ENCODE assay signal across 1 cellular context in the genomic region with DNA sequence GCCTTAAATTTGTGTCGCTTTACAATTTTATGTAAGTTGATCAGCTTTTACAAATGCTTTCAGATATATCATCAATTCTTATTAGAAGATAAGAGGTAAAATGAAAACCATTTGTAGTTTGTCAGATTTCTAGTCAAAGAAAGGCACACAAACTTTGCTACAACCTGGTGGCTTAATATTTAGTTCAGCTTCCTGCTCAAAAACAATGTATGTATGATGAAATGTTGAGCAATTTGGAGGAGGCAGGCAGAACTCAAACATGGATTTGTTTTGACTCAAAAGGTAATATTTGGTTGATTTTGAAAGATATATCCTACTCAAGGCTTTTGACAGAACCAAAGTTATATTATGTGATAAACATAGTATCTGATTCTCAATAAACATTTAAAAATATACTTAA.
TF ChIP-seq lines count a peak whose summit lies in the region.

No MANE protein-coding gene starts in this region.

TF ChIP-seq in HepG2, 621 proteins besides CTCF, POLR2A, EP300 and RAD21 (continued from another document):
- TF ChIP-seq CEBPB (IDR thresholded peaks at IDR 0.05; ENCODE audit: borderline replicate concordance, low read depth, low read length) (peak; percentile 96), ZNF12 (CRISPR knock-in tag; IDR thresholded peaks at IDR 0.05) (peak; percentile 62; the same call in 1 of the 2 replicates), RBM22 (optimal IDR thresholded peaks at IDR 0.05; ENCODE audit: low read length) (no peak), IKZF1 (IDR thresholded peaks at IDR 0.05) (no peak), ZFP90 (CRISPR knock-in tag; IDR thresholded peaks at IDR 0.05; ENCODE audit: borderline replicate concordance) (no peak), SP2 (CRISPR knock-in tag; IDR thresholded peaks at IDR 0.05) (no peak), BCL6 (CRISPR knock-in tag; IDR thresholded peaks at IDR 0.05) (peak; percentile 78), ERF (CRISPR knock-in tag; IDR thresholded peaks at IDR 0.05) (no peak), SAP130 (CRISPR knock-in tag; IDR thresholded peaks at IDR 0.05; ENCODE audit: low read depth) (peak; percentile 42), EED (CRISPR knock-in tag; IDR thresholded peaks at IDR 0.05) (no peak), NFKB2 (CRISPR knock-in tag; IDR thresholded peaks at IDR 0.05; ENCODE audit: borderline replicate concordance) (no peak), FOXA1 (IDR thresholded peaks at IDR 0.05) (no peak), FOXA1 (CRISPR knock-in tag; IDR thresholded peaks at IDR 0.05) (peak; percentile 19; the same call in 1 of the 2 replicates), MEIS2 (CRISPR knock-in tag; IDR thresholded peaks at IDR 0.05) (no peak), HMG20A (CRISPR knock-in tag; IDR thresholded peaks at IDR 0.05; ENCODE audit: borderline replicate concordance) (peak; percentile 71; the same call in 1 of the 2 replicates), KAT8 (CRISPR knock-in tag; IDR thresholded peaks at IDR 0.05) (peak; percentile 53), ARNTL (CRISPR knock-in tag; IDR thresholded peaks at IDR 0.05) (no peak), ZNF331 (CRISPR knock-in tag; IDR thresholded peaks at IDR 0.05) (peak; percentile 48; the same call in 1 of the 2 replicates), ZNF788 (CRISPR knock-in tag; IDR thresholded peaks at IDR 0.05; ENCODE audit: borderline replicate concordance) (no peak), ELF3 (CRISPR knock-in tag; IDR thresholded peaks at IDR 0.05) (peak; percentile 96), ATAD3A (CRISPR knock-in tag; IDR thresholded peaks at IDR 0.05) (no peak), KLF16 (CRISPR knock-in tag; IDR thresholded peaks at IDR 0.05) (0 out of 4 replicates have a peak, but pooled peaks of 1 of the 2 experiments have one; percentile 50), TOE1 (CRISPR knock-in tag; IDR thresholded peaks at IDR 0.05) (no peak), FOXK2 (IDR thresholded peaks at IDR 0.05) (no peak), ATM (IDR thresholded peaks at IDR 0.05; ENCODE audit: borderline replicate concordance) (no peak), LCORL (IDR thresholded peaks at IDR 0.05) (no peak), LCORL (CRISPR knock-in tag; IDR thresholded peaks at IDR 0.05) (peak; percentile 45; the same call in 1 of the 2 replicates), ZKSCAN1 (IDR thresholded peaks at IDR 0.05; ENCODE audit: low read length) (no peak), ZNF367 (CRISPR knock-in tag; IDR thresholded peaks at IDR 0.05; ENCODE audit: borderline replicate concordance) (no peak), MED1 (CRISPR knock-in tag; IDR thresholded peaks at IDR 0.05) (peak; percentile 58), RARA (CRISPR knock-in tag; IDR thresholded peaks at IDR 0.05) (peak; percentile 37; the same call in 1 of the 2 replicates), TMF1 (CRISPR knock-in tag; IDR thresholded peaks at IDR 0.05; ENCODE audit: low read depth) (no peak), NR2C2 (CRISPR knock-in tag; IDR thresholded peaks at IDR 0.05; ENCODE audit: borderline replicate concordance) (peak; percentile 39; the same call in 1 of the 2 replicates), ZNF136 (CRISPR knock-in tag; IDR thresholded peaks at IDR 0.05; ENCODE audit: low read depth) (no peak)
- TF ChIP-seq, protein P1, sequence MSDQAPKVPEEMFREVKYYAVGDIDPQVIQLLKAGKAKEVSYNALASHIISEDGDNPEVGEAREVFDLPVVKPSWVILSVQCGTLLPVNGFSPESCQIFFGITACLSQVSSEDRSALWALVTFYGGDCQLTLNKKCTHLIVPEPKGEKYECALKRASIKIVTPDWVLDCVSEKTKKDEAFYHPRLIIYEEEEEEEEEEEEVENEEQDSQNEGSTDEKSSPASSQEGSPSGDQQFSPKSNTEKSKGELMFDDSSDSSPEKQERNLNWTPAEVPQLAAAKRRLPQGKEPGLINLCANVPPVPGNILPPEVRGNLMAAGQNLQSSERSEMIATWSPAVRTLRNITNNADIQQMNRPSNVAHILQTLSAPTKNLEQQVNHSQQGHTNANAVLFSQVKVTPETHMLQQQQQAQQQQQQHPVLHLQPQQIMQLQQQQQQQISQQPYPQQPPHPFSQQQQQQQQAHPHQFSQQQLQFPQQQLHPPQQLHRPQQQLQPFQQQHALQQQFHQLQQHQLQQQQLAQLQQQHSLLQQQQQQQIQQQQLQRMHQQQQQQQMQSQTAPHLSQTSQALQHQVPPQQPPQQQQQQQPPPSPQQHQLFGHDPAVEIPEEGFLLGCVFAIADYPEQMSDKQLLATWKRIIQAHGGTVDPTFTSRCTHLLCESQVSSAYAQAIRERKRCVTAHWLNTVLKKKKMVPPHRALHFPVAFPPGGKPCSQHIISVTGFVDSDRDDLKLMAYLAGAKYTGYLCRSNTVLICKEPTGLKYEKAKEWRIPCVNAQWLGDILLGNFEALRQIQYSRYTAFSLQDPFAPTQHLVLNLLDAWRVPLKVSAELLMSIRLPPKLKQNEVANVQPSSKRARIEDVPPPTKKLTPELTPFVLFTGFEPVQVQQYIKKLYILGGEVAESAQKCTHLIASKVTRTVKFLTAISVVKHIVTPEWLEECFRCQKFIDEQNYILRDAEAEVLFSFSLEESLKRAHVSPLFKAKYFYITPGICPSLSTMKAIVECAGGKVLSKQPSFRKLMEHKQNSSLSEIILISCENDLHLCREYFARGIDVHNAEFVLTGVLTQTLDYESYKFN (CRISPR knock-in tag; conservative IDR thresholded peaks at IDR 0.05): peak; percentile 57
- TF ChIP-seq, protein P2, sequence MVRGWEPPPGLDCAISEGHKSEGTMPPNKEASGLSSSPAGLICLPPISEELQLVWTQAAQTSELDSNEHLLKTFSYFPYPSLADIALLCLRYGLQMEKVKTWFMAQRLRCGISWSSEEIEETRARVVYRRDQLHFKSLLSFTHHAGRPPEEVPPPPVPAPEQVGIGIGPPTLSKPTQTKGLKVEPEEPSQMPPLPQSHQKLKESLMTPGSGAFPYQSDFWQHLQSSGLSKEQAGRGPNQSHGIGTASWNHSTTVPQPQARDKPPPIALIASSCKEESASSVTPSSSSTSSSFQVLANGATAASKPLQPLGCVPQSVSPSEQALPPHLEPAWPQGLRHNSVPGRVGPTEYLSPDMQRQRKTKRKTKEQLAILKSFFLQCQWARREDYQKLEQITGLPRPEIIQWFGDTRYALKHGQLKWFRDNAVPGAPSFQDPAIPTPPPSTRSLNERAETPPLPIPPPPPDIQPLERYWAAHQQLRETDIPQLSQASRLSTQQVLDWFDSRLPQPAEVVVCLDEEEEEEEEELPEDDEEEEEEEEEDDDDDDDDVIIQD (CRISPR knock-in tag; IDR thresholded peaks at IDR 0.05; ENCODE audit: low read depth): 0 out of 2 replicates have a peak, but pooled peaks have one; percentile 22
- TF ChIP-seq, protein P3, sequence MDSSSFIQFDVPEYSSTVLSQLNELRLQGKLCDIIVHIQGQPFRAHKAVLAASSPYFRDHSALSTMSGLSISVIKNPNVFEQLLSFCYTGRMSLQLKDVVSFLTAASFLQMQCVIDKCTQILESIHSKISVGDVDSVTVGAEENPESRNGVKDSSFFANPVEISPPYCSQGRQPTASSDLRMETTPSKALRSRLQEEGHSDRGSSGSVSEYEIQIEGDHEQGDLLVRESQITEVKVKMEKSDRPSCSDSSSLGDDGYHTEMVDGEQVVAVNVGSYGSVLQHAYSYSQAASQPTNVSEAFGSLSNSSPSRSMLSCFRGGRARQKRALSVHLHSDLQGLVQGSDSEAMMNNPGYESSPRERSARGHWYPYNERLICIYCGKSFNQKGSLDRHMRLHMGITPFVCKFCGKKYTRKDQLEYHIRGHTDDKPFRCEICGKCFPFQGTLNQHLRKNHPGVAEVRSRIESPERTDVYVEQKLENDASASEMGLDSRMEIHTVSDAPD (CRISPR knock-in tag; IDR thresholded peaks at IDR 0.05): no peak
- TF ChIP-seq, protein P4, sequence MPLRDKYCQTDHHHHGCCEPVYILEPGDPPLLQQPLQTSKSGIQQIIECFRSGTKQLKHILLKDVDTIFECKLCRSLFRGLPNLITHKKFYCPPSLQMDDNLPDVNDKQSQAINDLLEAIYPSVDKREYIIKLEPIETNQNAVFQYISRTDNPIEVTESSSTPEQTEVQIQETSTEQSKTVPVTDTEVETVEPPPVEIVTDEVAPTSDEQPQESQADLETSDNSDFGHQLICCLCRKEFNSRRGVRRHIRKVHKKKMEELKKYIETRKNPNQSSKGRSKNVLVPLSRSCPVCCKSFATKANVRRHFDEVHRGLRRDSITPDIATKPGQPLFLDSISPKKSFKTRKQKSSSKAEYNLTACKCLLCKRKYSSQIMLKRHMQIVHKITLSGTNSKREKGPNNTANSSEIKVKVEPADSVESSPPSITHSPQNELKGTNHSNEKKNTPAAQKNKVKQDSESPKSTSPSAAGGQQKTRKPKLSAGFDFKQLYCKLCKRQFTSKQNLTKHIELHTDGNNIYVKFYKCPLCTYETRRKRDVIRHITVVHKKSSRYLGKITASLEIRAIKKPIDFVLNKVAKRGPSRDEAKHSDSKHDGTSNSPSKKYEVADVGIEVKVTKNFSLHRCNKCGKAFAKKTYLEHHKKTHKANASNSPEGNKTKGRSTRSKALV (CRISPR knock-in tag; IDR thresholded peaks at IDR 0.05): no peak
- TF ChIP-seq, protein P5, sequence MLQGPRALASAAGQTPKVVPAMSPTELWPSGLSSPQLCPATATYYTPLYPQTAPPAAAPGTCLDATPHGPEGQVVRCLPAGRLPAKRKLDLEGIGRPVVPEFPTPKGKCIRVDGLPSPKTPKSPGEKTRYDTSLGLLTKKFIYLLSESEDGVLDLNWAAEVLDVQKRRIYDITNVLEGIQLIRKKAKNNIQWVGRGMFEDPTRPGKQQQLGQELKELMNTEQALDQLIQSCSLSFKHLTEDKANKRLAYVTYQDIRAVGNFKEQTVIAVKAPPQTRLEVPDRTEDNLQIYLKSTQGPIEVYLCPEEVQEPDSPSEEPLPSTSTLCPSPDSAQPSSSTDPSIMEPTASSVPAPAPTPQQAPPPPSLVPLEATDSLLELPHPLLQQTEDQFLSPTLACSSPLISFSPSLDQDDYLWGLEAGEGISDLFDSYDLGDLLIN (CRISPR knock-in tag; IDR thresholded peaks at IDR 0.05; ENCODE audit: borderline replicate concordance): no peak
- TF ChIP-seq, protein P6, sequence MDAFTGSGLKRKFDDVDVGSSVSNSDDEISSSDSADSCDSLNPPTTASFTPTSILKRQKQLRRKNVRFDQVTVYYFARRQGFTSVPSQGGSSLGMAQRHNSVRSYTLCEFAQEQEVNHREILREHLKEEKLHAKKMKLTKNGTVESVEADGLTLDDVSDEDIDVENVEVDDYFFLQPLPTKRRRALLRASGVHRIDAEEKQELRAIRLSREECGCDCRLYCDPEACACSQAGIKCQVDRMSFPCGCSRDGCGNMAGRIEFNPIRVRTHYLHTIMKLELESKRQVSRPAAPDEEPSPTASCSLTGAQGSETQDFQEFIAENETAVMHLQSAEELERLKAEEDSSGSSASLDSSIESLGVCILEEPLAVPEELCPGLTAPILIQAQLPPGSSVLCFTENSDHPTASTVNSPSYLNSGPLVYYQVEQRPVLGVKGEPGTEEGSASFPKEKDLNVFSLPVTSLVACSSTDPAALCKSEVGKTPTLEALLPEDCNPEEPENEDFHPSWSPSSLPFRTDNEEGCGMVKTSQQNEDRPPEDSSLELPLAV (CRISPR knock-in tag; conservative IDR thresholded peaks at IDR 0.05; ENCODE audit: low read depth): no peak
- TF ChIP-seq, protein P7, sequence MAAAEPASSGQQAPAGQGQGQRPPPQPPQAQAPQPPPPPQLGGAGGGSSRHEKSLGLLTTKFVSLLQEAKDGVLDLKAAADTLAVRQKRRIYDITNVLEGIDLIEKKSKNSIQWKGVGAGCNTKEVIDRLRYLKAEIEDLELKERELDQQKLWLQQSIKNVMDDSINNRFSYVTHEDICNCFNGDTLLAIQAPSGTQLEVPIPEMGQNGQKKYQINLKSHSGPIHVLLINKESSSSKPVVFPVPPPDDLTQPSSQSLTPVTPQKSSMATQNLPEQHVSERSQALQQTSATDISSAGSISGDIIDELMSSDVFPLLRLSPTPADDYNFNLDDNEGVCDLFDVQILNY (CRISPR knock-in tag; conservative IDR thresholded peaks at IDR 0.05): no peak
- TF ChIP-seq, protein P8, sequence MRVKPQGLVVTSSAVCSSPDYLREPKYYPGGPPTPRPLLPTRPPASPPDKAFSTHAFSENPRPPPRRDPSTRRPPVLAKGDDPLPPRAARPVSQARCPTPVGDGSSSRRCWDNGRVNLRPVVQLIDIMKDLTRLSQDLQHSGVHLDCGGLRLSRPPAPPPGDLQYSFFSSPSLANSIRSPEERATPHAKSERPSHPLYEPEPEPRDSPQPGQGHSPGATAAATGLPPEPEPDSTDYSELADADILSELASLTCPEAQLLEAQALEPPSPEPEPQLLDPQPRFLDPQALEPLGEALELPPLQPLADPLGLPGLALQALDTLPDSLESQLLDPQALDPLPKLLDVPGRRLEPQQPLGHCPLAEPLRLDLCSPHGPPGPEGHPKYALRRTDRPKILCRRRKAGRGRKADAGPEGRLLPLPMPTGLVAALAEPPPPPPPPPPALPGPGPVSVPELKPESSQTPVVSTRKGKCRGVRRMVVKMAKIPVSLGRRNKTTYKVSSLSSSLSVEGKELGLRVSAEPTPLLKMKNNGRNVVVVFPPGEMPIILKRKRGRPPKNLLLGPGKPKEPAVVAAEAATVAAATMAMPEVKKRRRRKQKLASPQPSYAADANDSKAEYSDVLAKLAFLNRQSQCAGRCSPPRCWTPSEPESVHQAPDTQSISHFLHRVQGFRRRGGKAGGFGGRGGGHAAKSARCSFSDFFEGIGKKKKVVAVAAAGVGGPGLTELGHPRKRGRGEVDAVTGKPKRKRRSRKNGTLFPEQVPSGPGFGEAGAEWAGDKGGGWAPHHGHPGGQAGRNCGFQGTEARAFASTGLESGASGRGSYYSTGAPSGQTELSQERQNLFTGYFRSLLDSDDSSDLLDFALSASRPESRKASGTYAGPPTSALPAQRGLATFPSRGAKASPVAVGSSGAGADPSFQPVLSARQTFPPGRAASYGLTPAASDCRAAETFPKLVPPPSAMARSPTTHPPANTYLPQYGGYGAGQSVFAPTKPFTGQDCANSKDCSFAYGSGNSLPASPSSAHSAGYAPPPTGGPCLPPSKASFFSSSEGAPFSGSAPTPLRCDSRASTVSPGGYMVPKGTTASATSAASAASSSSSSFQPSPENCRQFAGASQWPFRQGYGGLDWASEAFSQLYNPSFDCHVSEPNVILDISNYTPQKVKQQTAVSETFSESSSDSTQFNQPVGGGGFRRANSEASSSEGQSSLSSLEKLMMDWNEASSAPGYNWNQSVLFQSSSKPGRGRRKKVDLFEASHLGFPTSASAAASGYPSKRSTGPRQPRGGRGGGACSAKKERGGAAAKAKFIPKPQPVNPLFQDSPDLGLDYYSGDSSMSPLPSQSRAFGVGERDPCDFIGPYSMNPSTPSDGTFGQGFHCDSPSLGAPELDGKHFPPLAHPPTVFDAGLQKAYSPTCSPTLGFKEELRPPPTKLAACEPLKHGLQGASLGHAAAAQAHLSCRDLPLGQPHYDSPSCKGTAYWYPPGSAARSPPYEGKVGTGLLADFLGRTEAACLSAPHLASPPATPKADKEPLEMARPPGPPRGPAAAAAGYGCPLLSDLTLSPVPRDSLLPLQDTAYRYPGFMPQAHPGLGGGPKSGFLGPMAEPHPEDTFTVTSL (CRISPR knock-in tag; IDR thresholded peaks at IDR 0.05; ENCODE audit: borderline replicate concordance): peak; percentile 20; the same call in 1 of the 2 replicates
- TF ChIP-seq, protein P9, sequence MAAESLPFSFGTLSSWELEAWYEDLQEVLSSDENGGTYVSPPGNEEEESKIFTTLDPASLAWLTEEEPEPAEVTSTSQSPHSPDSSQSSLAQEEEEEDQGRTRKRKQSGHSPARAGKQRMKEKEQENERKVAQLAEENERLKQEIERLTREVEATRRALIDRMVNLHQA (CRISPR knock-in tag; IDR thresholded peaks at IDR 0.05): peak; percentile 94; the same call in 1 of the 2 replicates
